8 cellular contexts compared by ENCODE assay signal in genomic region chr9:2859776-2860379, GRCh38. TPM values are rescaled to one million over a fixed set of nuclear protein-coding genes. Genes with fewer than 3 reads are reported as not detected.
DNase-seq lines count a peak whose midpoint lies in the region; ATAC-seq and TF ChIP-seq lines count a peak whose summit lies in the region.

No MANE protein-coding gene starts in this region.

- BruUV-seq in OCI-LY7 (replicated peaks; lab: Mats Ljungman, UMichigan), result no TSS peak

- H3K4me3 ChIP-seq in KMS-11 (IDR thresholded peaks at IDR 0.05; ENCODE audit: insufficient read depth, low read depth, low read length) (no peak overlapping the region), OCI-LY7 (ENCODE audit: low read depth, low read length, poor library complexity, severe bottlenecking) (no peak overlapping the region)

- H3K4me1 ChIP-seq in KMS-11 (ENCODE audit: low read depth, poor library complexity, severe bottlenecking) (peaks cover 5% of the 10 kb centered on the region), OCI-LY7 (ENCODE audit: insufficient read depth, low read length, poor library complexity, severe bottlenecking) (no peaks in the 10 kb centered on the region)

- CTCF ChIA-PET in OCI-LY7 (lab: Charles Lee; ENCODE audit: unreplicated experiment), result no interaction called here

- peak; percentile 78 for TF ChIP-seq CTCF in KMS-11 (conservative IDR thresholded peaks at IDR 0.05; ENCODE audit: low read depth, low read length)
- peak; percentile 92 for TF ChIP-seq CTCF in OCI-LY7 (conservative IDR thresholded peaks at IDR 0.05; ENCODE audit: low read length)

- intact Hi-C loops in OCI-LY7 (cut with micrococcal nuclease; ENCODE audit: unreplicated experiment), result loop anchor here (5.0 kb wide), 1 partner anchor 1257 kb away; no protein-coding TSS in a partner anchor
- intact Hi-C loops in head of caudate nucleus (cut with DNase I), result no loop called here

- H3K79me2 ChIP-seq in KMS-11 (ENCODE audit: insufficient read depth, low read depth) (no peaks in the 10 kb centered on the region), OCI-LY7 (ENCODE audit: insufficient read depth, low read depth, low read length) (no peaks in the 10 kb centered on the region)

- no peaks in the 10 kb centered on the region for H3K9me3 ChIP-seq in OCI-LY7 (ENCODE audit: low read length)

- no peaks in the 10 kb centered on the region for H3K27me3 ChIP-seq in KMS-11 (ENCODE audit: insufficient read depth, low read depth)

- in situ Hi-C loops in ACHN (cut with HindIII; ENCODE audit: low pct_ligation_motif_present, low pct_unique_long_range_greater_than_20kb, low sequenced_read_pairs), result no loop called here

- H3K4me2 ChIP-seq in KMS-11, result no peak overlapping the region
- H3K4me2 ChIP-seq in OCI-LY7 (ENCODE audit: low read length), result no peak overlapping the region

- peak; percentile 51 for ATAC-seq in GM18511 (IDR thresholded peaks at IDR 0.05; ENCODE audit: unreplicated experiment)
- ATAC-seq in GM18519 (IDR thresholded peaks at IDR 0.05; ENCODE audit: low FRiP score, unreplicated experiment), result no peak

- POLR2A ChIA-PET in OCI-LY7 (lab: Charles Lee), result interaction anchor here (0.6 to 0.7 kb wide), 2 partner anchors 164 to 528 kb away, joined by 3 to 4 read pairs; no protein-coding TSS in a partner anchor

- H3K36me3 ChIP-seq in KMS-11 (ENCODE audit: insufficient read depth) (no peaks in the 10 kb centered on the region), OCI-LY7 (ENCODE audit: insufficient read depth, low read length) (no peaks in the 10 kb centered on the region)

- H2AFZ ChIP-seq in KMS-11 (ENCODE audit: low read depth) (no peak overlapping the region), OCI-LY7 (ENCODE audit: low read length) (no peak overlapping the region)

- no peaks in the 10 kb centered on the region for H3K9me2 ChIP-seq in OCI-LY7 (ENCODE audit: insufficient read depth, low read length)

- H3K27ac ChIP-seq in KMS-11 (no peak overlapping the region), OCI-LY7 (ENCODE audit: low read depth, low read length, poor library complexity, severe bottlenecking) (no peak overlapping the region)

- peak; percentile 56 for DNase-seq in ACHN
- peak; percentile 54 for DNase-seq in OCI-LY7 (ENCODE audit: low spot score)
- DNase-seq in activated naive CD4-positive, alpha-beta T cell treated with Interleukin-2 at 50 U/mL for 16 hours, result peak; percentile 42
- DNase-seq in head of caudate nucleus, result peak; percentile 50 to 87 (median 71)
- DNase-seq in renal cortical epithelial cell (ENCODE audit: low read depth), result peak; percentile 54

- H3K9ac ChIP-seq in KMS-11, result no peak overlapping the region

- H4K20me1 ChIP-seq in KMS-11 (ENCODE audit: insufficient read depth), result no peaks in the 10 kb centered on the region
- no peaks in the 10 kb centered on the region for H4K20me1 ChIP-seq in OCI-LY7 (ENCODE audit: insufficient read depth, low read length)

RNA-seq across cellular contexts. Expression of gene PUM3, which starts 16.0 kb away (rescaled TPM):
- total RNA-seq in OCI-LY7 (2014; rRNA removed; shearing (Covaris generic)), result 68.0 and 69.4 TPM in 2 replicates
- total RNA-seq in OCI-LY7 (2022) (57.7 and 70.6 TPM in 2 replicates), renal cortical epithelial cell (53.8 and 67.5 TPM in 2 replicates)
